In the genomic region with DNA sequence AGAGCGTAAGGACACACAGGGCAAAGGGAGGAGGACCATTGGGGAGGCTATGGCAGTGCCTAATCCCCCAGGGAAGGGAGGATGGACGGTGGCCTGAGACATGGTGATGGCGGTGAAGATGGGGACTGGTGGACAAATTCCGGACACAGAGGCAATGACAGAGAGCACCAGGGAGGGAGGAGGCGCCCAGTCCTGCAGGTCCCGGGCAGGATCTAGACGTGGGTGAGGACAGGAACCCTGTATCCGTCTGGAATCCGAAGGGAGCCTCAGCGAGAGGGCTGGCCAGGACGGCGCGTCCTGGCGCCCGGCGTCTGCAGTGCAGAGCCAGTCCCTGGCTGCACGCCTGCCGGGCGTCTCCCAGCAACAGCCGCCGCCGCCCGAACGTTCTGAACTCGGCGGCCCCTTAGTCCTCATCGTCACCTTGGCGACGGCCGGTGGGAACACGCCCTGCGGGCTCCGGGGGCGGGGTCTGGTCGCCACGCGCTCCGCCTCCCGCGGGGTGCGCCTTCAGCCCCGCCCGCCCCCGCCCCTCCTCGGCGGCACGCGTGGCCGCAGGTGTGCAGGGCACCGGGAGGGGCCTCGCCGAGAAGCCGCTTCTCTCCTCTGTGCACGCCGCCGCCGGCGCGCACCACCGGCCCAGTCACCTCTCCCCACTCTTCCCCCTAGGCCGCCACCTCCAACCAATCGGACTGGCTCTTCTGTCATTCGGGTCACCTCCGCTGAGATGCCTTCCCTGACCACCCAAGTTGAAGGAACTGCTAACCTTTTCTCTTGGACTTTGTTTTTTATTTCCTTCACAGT, we compare ENCODE assay signal across 8 cellular contexts. TPM values are rescaled to one million over a fixed set of nuclear protein-coding genes. Genes with fewer than 3 reads are reported as not detected.
DNase-seq lines count a peak whose midpoint lies in the region; ATAC-seq, FAIRE-seq and TF ChIP-seq lines count a peak whose summit lies in the region.

No MANE protein-coding gene starts in this region.

- intact Hi-C loops in activated B cell treated with CpG ODN at 0.5 μM for 24 hours (cut with micrococcal nuclease) = loop anchor here (1.0 to 2.0 kb wide), 4 partner anchors 72 to 204 kb away; no protein-coding TSS in a partner anchor

- POLR2A ChIA-PET in activated B cell treated with CpG ODN at 0.5 μM for 24 hours (lab: Charles Lee) = no interaction called here

- no peaks in the 10 kb centered on the region for H3K9me3 Mint-ChIP-seq in activated B cell treated with CpG ODN at 0.5 μM for 24 hours

- peak overlapping the region; percentile 77 for H3K27ac Mint-ChIP-seq in activated B cell treated with CpG ODN at 0.5 μM for 24 hours

- CTCF ChIA-PET in activated B cell treated with CpG ODN at 0.5 μM for 24 hours (lab: Charles Lee) = no interaction called here

- no peaks in the 10 kb centered on the region for H3K36me3 Mint-ChIP-seq in activated B cell treated with CpG ODN at 0.5 μM for 24 hours (ENCODE audit: low read depth)

- ATAC-seq in GM18858 (IDR thresholded peaks at IDR 0.05; ENCODE audit: unreplicated experiment) (peak; percentile 91), HG03066 (IDR thresholded peaks at IDR 0.05; ENCODE audit: low read depth, unreplicated experiment) (peak; percentile 86), activated B cell treated with CpG ODN at 0.5 μM for 24 hours (ENCODE audit: low read depth) (peak; percentile 89)

- no peaks in the 10 kb centered on the region for H3K36me3 ChIP-seq in bronchial epithelial cell (ENCODE audit: control insufficient read depth, insufficient read depth, low read length)

- peaks cover 31% of the 10 kb centered on the region for H3K4me1 Mint-ChIP-seq in activated B cell treated with CpG ODN at 0.5 μM for 24 hours

- no peaks in the 10 kb centered on the region for H3K27me3 Mint-ChIP-seq in activated B cell treated with CpG ODN at 0.5 μM for 24 hours

- H3K27me3 ChIP-seq in bronchial epithelial cell (ENCODE audit: control insufficient read depth, insufficient read depth, low read length) = no peaks in the 10 kb centered on the region

- DNase-seq in NCI-H2171 treated with DMSO at 0.1 percent for 48 hours (lab: John Stamatoyannopoulos, UW) (peak; percentile 82), activated B cell treated with CpG ODN at 0.5 μM for 24 hours (peak; percentile 88), bronchial epithelial cell (ENCODE audit: low read depth) (peak; percentile 73), islet precursor cell (peak; percentile 96)
- DNase-seq in stimulated activated CD4-positive, alpha-beta T cell treated with anti-CD3 and anti-CD28 coated beads, Interleukin-12 subunit alpha, Interleukin-12 subunit beta, amount 100 ng/mL, for 24 hours (ENCODE audit: low read depth in 2 of 2) = peak; percentile 72 to 80

- peak overlapping the region; percentile 73 for H3K4me3 Mint-ChIP-seq in activated B cell treated with CpG ODN at 0.5 μM for 24 hours

- TF ChIP-seq CTCF in 22Rv1 (IDR thresholded peaks at IDR 0.05) = no peak; the same call in 1 of the 2 replicates
- TF ChIP-seq CTCF in activated B cell treated with CpG ODN at 0.5 μM for 24 hours (IDR thresholded peaks at IDR 0.05) = no peak
- TF ChIP-seq CTCF in bronchial epithelial cell (IDR thresholded peaks at IDR 0.05; ENCODE audit: insufficient read depth, low read length, severe bottlenecking) = peak; percentile 37

- H3K27ac ChIP-seq in 22Rv1 = peak overlapping the region; percentile 78

- no peak for FAIRE-seq in bronchial epithelial cell (lab: Jason Lieb, UNC)

- peak overlapping the region; percentile 19 for H3K4me3 ChIP-seq in bronchial epithelial cell (ENCODE audit: low read depth, low read length)

RNA-seq across cellular contexts. Expression of a gene that starts 11.6 kb away (rescaled TPM):
- total RNA-seq in activated B cell treated with CpG ODN at 0.5 μM for 24 hours (0.29 and 0.60 TPM in 2 replicates), bronchial epithelial cell (not detected in 2 replicates)

RNA-seq across cellular contexts. Expression of a gene that starts 27.4 kb away (rescaled TPM):
- 17.5 and 18.1 TPM in 2 replicates for total RNA-seq in activated B cell treated with CpG ODN at 0.5 μM for 24 hours
- total RNA-seq in bronchial epithelial cell = 5.0 and 7.0 TPM in 2 replicates

Comparison
In these comparisons a context has a peak if more than half of its experiments do, and no peak if none do; other contexts are left out.
1. Peak in every context shown above with its lines: DNase-seq, ATAC-seq, H3K4me3 ChIP-seq and H3K27ac ChIP-seq.